15 cellular contexts compared by ENCODE assay signal in the genomic region with DNA sequence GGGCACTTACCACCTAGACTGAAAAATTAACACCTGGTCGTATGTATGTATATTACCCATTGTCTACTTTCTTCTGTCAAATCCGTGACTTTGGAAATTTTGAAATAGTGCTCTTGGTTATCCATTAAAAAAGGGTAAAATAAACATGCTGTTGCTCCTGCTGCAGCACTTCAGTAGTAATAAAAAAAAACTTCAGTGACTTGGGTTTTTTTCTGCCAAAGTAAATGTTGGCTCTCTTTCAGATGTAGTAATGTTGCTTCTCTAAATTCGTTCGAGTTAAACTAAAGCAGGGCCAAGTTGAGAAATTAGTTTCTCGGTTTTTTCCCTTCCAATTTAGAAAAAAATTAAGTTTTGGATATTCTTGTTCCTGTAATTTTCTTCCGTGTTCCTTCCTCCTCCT. TPM values are rescaled to one million over a fixed set of nuclear protein-coding genes. Genes with fewer than 3 reads are reported as not detected.
DNase-seq lines count a peak whose midpoint lies in the region; ATAC-seq, FAIRE-seq and TF ChIP-seq lines count a peak whose summit lies in the region.
"Had no signal": no experiment of that assay in that cellular context is flagged by ENCODE, and none has a peak within 500 bp of the region (broad histone marks: within the 10 kb centered on the region; RNA-seq: fewer than 3 reads in every experiment).

No MANE protein-coding gene starts in this region.

- no peaks in the 10 kb centered on the region for H3K27me3 ChIP-seq in MG63
- H3K27me3 ChIP-seq: uterus had no signal

- peaks cover 58 to 62% (median 59%) of the 10 kb centered on the region in 3 donors for H3K4me1 Mint-ChIP-seq in IgD-negative memory B cell
- H3K4me1 Mint-ChIP-seq in mesothelial cell of epicardium: peaks cover 48% of the 10 kb centered on the region
- peaks cover 48% of the 10 kb centered on the region for H3K4me1 Mint-ChIP-seq in type B pancreatic cell (ENCODE audit: unreplicated experiment)

- peaks cover 0 to 1% (median 0%) of the 10 kb centered on the region in 3 donors for H3K9me3 Mint-ChIP-seq in IgD-negative memory B cell
- H3K9me3 Mint-ChIP-seq in mesothelial cell of epicardium: no peaks in the 10 kb centered on the region
- no peaks in the 10 kb centered on the region for H3K9me3 Mint-ChIP-seq in type B pancreatic cell
- H3K9me3 Mint-ChIP-seq: activated naive CD4-positive, alpha-beta T cell treated with anti-CD3 and anti-CD28 coated beads for 36 hours had no signal

- no peaks in the 10 kb centered on the region for H3K27me3 Mint-ChIP-seq in IgD-negative memory B cell
- H3K27me3 Mint-ChIP-seq in mesothelial cell of epicardium (ENCODE audit: low read depth): no peaks in the 10 kb centered on the region
- H3K27me3 Mint-ChIP-seq in type B pancreatic cell: no peaks in the 10 kb centered on the region

- no peak for ATAC-seq in GM18502 (IDR thresholded peaks at IDR 0.05; ENCODE audit: poor library complexity, unreplicated experiment)

- H3K36me3 Mint-ChIP-seq in IgD-negative memory B cell (peaks cover 2% of the 10 kb centered on the region), mesothelial cell of epicardium (no peaks in the 10 kb centered on the region), type B pancreatic cell (peaks cover 4% of the 10 kb centered on the region)

- H3K4me3 Mint-ChIP-seq in IgD-negative memory B cell (peak overlapping the region in 1 of 4 donors; percentile 78), mesothelial cell of epicardium (no peak overlapping the region), type B pancreatic cell (no peak overlapping the region)
- H3K4me3 Mint-ChIP-seq: activated naive CD4-positive, alpha-beta T cell treated with anti-CD3 and anti-CD28 coated beads for 36 hours had no signal

- no peaks in the 10 kb centered on the region for H3K9me3 ChIP-seq in MG63
- H3K9me3 ChIP-seq: uterus had no signal

- H3K27ac Mint-ChIP-seq in IgD-negative memory B cell (peak overlapping the region in 2 of 3 donors; percentile 18 to 51), mesothelial cell of epicardium (peak overlapping the region; percentile 51), type B pancreatic cell (no peak overlapping the region)
- H3K27ac Mint-ChIP-seq: activated naive CD4-positive, alpha-beta T cell treated with anti-CD3 and anti-CD28 coated beads for 36 hours had no signal

- H3K36me3 ChIP-seq in MG63: no peaks in the 10 kb centered on the region
- H3K36me3 ChIP-seq: uterus had no signal

- DNase-seq in AG08396 (ENCODE audit: low spot score) (peak; percentile 13), mesothelial cell of epicardium (ENCODE audit: low spot score in 2 of 2, unreplicated experiment in 2 of 2) (no peak), MG63 (no peak), SHP77 (lab: John Stamatoyannopoulos, UW) (no peak), type B pancreatic cell (ENCODE audit: extremely low spot score, unreplicated experiment) (no peak)
- DNase-seq: activated CD4-positive, alpha-beta T cell treated with anti-CD3 and anti-CD28 coated beads, Interleukin-2, amount 50 U/mL, for 1 hour; activated naive CD4-positive, alpha-beta T cell treated with anti-CD3 and anti-CD28 coated beads for 36 hours; hippocampal formation; NCI-H1105 treated with DMSO at 0.1 percent for 48 hours; NCI-H82; small intestine; uterus had no signal

- peak; percentile 79 for FAIRE-seq in endometrium (lab: Jason Lieb, UNC)
- FAIRE-seq: small intestine had no signal

- no peak overlapping the region for H3K4me3 ChIP-seq in MG63
- H3K4me3 ChIP-seq: uterus had no signal

- no peak for TF ChIP-seq CTCF in mesothelial cell of epicardium (IDR thresholded peaks at IDR 0.05; ENCODE audit: unreplicated experiment)
- TF ChIP-seq CTCF in type B pancreatic cell (conservative IDR thresholded peaks at IDR 0.05): no peak

RNA-seq across cellular contexts. Expression of a gene that starts 34.2 kb away (rescaled TPM):
- polyA plus RNA-seq in IgD-negative memory B cell: 10.8 TPM
- total RNA-seq in mesothelial cell of epicardium (35.2 to 36.3 TPM (median 35.3 TPM) in 3 replicates), type B pancreatic cell (ENCODE audit: low replicate concordance) (35.9 and 43.9 TPM in 2 replicates)
- 0.56 and 1.1 TPM in 2 replicates for total RNA-seq in MG63 (2014; rRNA removed; shearing (Covaris generic); ENCODE audit: low replicate concordance)

Comparison
In these comparisons a context has a peak if more than half of its experiments do, and no peak if none do; other contexts are left out.
1. RNA of a gene that starts 34.2 kb away (total RNA-seq): 35.9 to 43.9 TPM in type B pancreatic cell and 35.2 to 36.3 TPM in mesothelial cell of epicardium; 0.56 to 1.1 TPM in MG63; every median in the first group is over 10 times any median in the second.